22 cellular contexts compared by ENCODE assay signal in genomic region chr2:193101591-193101990, GRCh38.
"Had no signal": no experiment of that assay in that cellular context is flagged by ENCODE, and none has a peak within 500 bp of the region (broad histone marks: within the 10 kb centered on the region; RNA-seq: fewer than 3 reads in every experiment).

No MANE protein-coding gene starts in this region.

- H3K4me1 ChIP-seq: SJSA1 had no signal

- H3K4me3 ChIP-seq: K562, SJSA1, SK-N-MC had no signal

- ATAC-seq: HepG2, K562 had no signal

- H3K27ac ChIP-seq: KMS-11, SJSA1, SK-N-MC had no signal

- H3K36me3 ChIP-seq: SJSA1 had no signal

- DNase-seq: Kasumi-1, MM.1S, NCI-H1048, NCI-H1105, NCI-H1417, NCI-H1436 treated with DMSO at 0.1 percent for 48 hours, NCI-H1694, NCI-H187 treated with DMSO at 0.1 percent for 48 hours, NCI-H2081, NCI-H2107, NCI-H2227 treated with DMSO at 0.1 percent for 48 hours, NCI-H524, NCI-H526 treated with DMSO at 0.1 percent for 48 hours, NCI-H774, Right ventricle myocardium superior, RPMI8226, SIG-M5 had no signal

- H3K27me3 ChIP-seq: SJSA1 had no signal

- H3K9me3 ChIP-seq: SJSA1 had no signal
